ENCODE assay signal across 16 cellular contexts in the genomic region with DNA sequence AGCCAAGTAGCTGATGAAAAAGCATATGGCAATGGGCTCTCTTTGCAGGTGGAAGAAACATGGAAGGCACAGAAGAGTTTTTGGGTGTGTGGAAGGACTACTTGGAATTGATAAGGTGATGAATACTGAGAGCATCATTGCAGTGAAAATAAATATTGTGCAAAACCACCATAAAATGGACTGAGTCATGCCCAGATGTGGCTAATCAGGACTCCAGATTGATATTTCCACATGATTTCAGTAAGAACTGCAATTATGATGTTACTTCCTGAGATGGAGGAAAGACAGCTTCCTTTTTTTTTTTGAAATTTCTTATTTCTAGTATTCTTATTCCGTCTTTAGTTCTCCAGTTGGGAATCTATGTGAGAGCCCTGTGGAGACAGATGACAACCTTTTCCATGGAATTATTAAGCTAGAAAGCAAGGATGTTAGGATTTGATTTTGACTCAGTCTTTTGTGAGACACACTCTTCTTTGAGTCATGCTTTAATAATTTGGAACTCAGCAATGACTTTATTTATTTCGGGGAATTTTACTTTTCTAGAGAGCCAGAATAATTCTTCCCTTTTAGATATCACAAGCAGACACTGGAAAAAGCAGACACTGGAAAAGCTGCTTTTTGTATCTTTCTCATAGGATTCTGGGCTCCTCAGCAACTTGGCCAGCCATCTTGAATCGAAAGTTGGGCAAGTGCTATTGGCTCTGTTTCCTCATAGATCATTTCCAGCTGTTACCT.
DNase-seq lines count a peak whose midpoint lies in the region; ATAC-seq and TF ChIP-seq lines count a peak whose summit lies in the region.
"Had no signal": no experiment of that assay in that cellular context is flagged by ENCODE, and none has a peak within 500 bp of the region (broad histone marks: within the 10 kb centered on the region; RNA-seq: fewer than 3 reads in every experiment).

No MANE protein-coding gene starts in this region.

- H3K27me3 ChIP-seq in MG63, result no peaks in the 10 kb centered on the region
- no peaks in the 10 kb centered on the region for H3K27me3 ChIP-seq in muscle layer of duodenum (ENCODE audit: low read depth, low read length)
- H3K27me3 ChIP-seq: esophagus squamous epithelium, uterus had no signal

- no peak for TF ChIP-seq CTCF in AG09309 (IDR thresholded peaks at IDR 0.05; ENCODE audit: control insufficient read depth, insufficient read depth, low read depth, low read length, missing control alignments)
- no peak for TF ChIP-seq CTCF in coronary artery (IDR thresholded peaks at IDR 0.05)

- H3K9me3 ChIP-seq in MG63, result no peaks in the 10 kb centered on the region
- no peaks in the 10 kb centered on the region for H3K9me3 ChIP-seq in muscle layer of duodenum (ENCODE audit: control insufficient read depth in 1 of 2, low read length in 2 of 2)
- H3K9me3 ChIP-seq: esophagus squamous epithelium, uterus had no signal

- no peaks in the 10 kb centered on the region for H3K36me3 ChIP-seq in MG63
- no peaks in the 10 kb centered on the region for H3K36me3 ChIP-seq in muscle layer of duodenum (ENCODE audit: control insufficient read depth in 1 of 2, insufficient read depth in 2 of 2, low read length in 2 of 2)
- H3K36me3 ChIP-seq: esophagus squamous epithelium, uterus had no signal

- H3K4me3 ChIP-seq in AG09309 (ENCODE audit: control insufficient read depth, low read depth, low read length) (no peak overlapping the region), MG63 (no peak overlapping the region), coronary artery (no peak overlapping the region), muscle layer of duodenum (ENCODE audit: low read depth in 1 of 2, low read length in 2 of 2) (no peak overlapping the region)
- H3K4me3 ChIP-seq: esophagus squamous epithelium, skin epidermis, uterus had no signal

- peak; percentile 70 for DNase-seq in AG09309 (ENCODE audit: low read depth)
- DNase-seq in MG63, result peak; percentile 24
- no peak for DNase-seq in coronary artery (ENCODE audit: low spot score)
- DNase-seq in RPMI8226, result no peak
- DNase-seq: C1 segment of cervical spinal cord, esophagus squamous epithelium, mesendoderm, NCI-H1092 treated with DMSO at 0.1 percent for 48 hours, NCI-H82, uterus had no signal

- H3K27ac ChIP-seq in coronary artery, result peak overlapping the region; percentile 5 to 48
- H3K27ac ChIP-seq in muscle layer of duodenum (ENCODE audit: low read length), result peak overlapping the region; percentile 41

- ATAC-seq in HG03469 (IDR thresholded peaks at IDR 0.05; ENCODE audit: unreplicated experiment), result no peak
- ATAC-seq in GM21423 (IDR thresholded peaks at IDR 0.05; ENCODE audit: unreplicated experiment), result no peak
- ATAC-seq in HG03280 (IDR thresholded peaks at IDR 0.05; ENCODE audit: unreplicated experiment), result no peak
- ATAC-seq: HCT116 had no signal

- no peaks in the 10 kb centered on the region for H3K4me1 ChIP-seq in muscle layer of duodenum (ENCODE audit: control insufficient read depth in 1 of 2, insufficient read depth in 2 of 2, low read length in 2 of 2)
- H3K4me1 ChIP-seq: esophagus squamous epithelium, uterus had no signal

Comparison
In these comparisons a context has a peak if more than half of its experiments do, and no peak if none do; other contexts are left out.
1. DNase-seq: peak in AG09309 (single experiment) and MG63 (single experiment); none in coronary artery (single experiment) and RPMI8226 (single experiment).